In genomic region chr3:129316121-129317013, GRCh38 we compare ENCODE assay signal across 8 cellular contexts. TPM values are rescaled to one million over a fixed set of nuclear protein-coding genes. Genes with fewer than 3 reads are reported as not detected.
A peak's percentile ranks its signal among the peaks of the same experiment; 100 is the strongest.
DNase-seq lines count a peak whose midpoint lies in the region; ATAC-seq and TF ChIP-seq lines count a peak whose summit lies in the region.

No MANE protein-coding gene starts in this region.

- 0 to 3% methylated on average over 33 to 81 of the region's 81 CpGs for WGBS in endodermal cell (ENCODE audit: insufficient coverage in 1 of 2, insufficient read length in 1 of 2), 2 experiments

- H3K27ac ChIP-seq in endodermal cell (ENCODE audit: low read depth, low read length): no peak overlapping the region

- H3K36me3 ChIP-seq in endodermal cell (ENCODE audit: control insufficient read depth, insufficient read depth, low read length): peaks cover 5% of the 10 kb centered on the region

- no peaks in the 10 kb centered on the region for H3K9me3 Mint-ChIP-seq in endodermal cell

- H3K27ac Mint-ChIP-seq in endodermal cell: no peak overlapping the region

- peak; percentile 67 for DNase-seq in SIG-M5 treated with dmso at 0.1 percent for 504 hours (lab: John Stamatoyannopoulos, UW; ENCODE audit: unreplicated experiment)
- no peak for DNase-seq in SIG-M5 (lab: John Stamatoyannopoulos, UW)
- DNase-seq in NOMO-1 treated with dmso at 0.1 percent for 144 hours (lab: John Stamatoyannopoulos, UW; ENCODE audit: unreplicated experiment): peak; percentile 70
- peak; percentile 81 for DNase-seq in activated CD8-positive, alpha-beta memory T cell treated with anti-CD3 and anti-CD28 coated beads, Interleukin-2, amount 50 U/mL, for 24 hours (ENCODE audit: extremely low read depth)
- DNase-seq in endodermal cell: peak; percentile 96
- DNase-seq in midbrain (lab: John Stamatoyannopoulos, UW): peak; percentile 88
- DNase-seq in stimulated activated CD8-positive, alpha-beta memory T cell treated with anti-CD3 and anti-CD28 coated beads, Interleukin-2, amount 100 ng/mL, for 1 hour (ENCODE audit: low read depth in 2 of 2): peak; percentile 75 to 83

- no peaks in the 10 kb centered on the region for H3K4me1 ChIP-seq in endodermal cell (ENCODE audit: control insufficient read depth, insufficient read depth, low read length)

- TF ChIP-seq CTCF in endodermal cell (conservative IDR thresholded peaks at IDR 0.05): peak; percentile 73

- H3K4me3 ChIP-seq in endodermal cell (ENCODE audit: low read length): peak overlapping the region; percentile 82

- no peaks in the 10 kb centered on the region for H3K27me3 ChIP-seq in endodermal cell (ENCODE audit: control insufficient read depth, insufficient read depth, low read length, poor library complexity, severe bottlenecking)

- peaks cover 4% of the 10 kb centered on the region for H3K4me1 Mint-ChIP-seq in endodermal cell

- peak overlapping the region; percentile 87 for H3K9ac ChIP-seq in endodermal cell (ENCODE audit: extremely low read depth, low read length, poor library complexity, severe bottlenecking)

- ATAC-seq in HG03571 (IDR thresholded peaks at IDR 0.05; ENCODE audit: unreplicated experiment): peak; percentile 30

- peak overlapping the region; percentile 89 for H3K4me3 Mint-ChIP-seq in endodermal cell

- H3K36me3 Mint-ChIP-seq in endodermal cell (ENCODE audit: low read depth): peaks cover 15% of the 10 kb centered on the region

- H3K27me3 Mint-ChIP-seq in endodermal cell (ENCODE audit: insufficient read depth): no peaks in the 10 kb centered on the region

- no peaks in the 10 kb centered on the region for H3K9me3 ChIP-seq in endodermal cell (ENCODE audit: control insufficient read depth, low read length)

RNA-seq across cellular contexts. Expression of gene HMCES, which starts 37.7 kb away (rescaled TPM):
- total RNA-seq in endodermal cell: 10 to 100 TPM; 42.9 to 46.9 TPM
- polyA plus RNA-seq in endodermal cell (2013, experiment 1 of 2): 40.1 TPM
- polyA plus RNA-seq in endodermal cell (2013, experiment 2 of 2): 33.1 TPM
